Comparison of ENCODE assay signal across 7 cellular contexts in genomic region chr3:124834723-124835718, GRCh38.
DNase-seq lines count a peak whose midpoint lies in the region; ATAC-seq lines count a peak whose summit lies in the region.

No MANE protein-coding gene starts in this region.

- H3K4me3 ChIP-seq in duodenal mucosa (ENCODE audit: low read depth in 1 of 2, low read length in 2 of 2): peak overlapping the region; percentile 47 to 58
- peak overlapping the region; percentile 2 to 41 for H3K4me3 ChIP-seq in muscle layer of colon (ENCODE audit: low read depth in 1 of 2, low read length in 2 of 2)

- peak; percentile 89 for ATAC-seq in GM18870 (IDR thresholded peaks at IDR 0.05; ENCODE audit: unreplicated experiment)
- peak; percentile 91 for ATAC-seq in HG03045 (IDR thresholded peaks at IDR 0.05; ENCODE audit: unreplicated experiment)
- peak; percentile 96 for ATAC-seq in stimulated activated naive CD8-positive, alpha-beta T cell treated with anti-CD3 and anti-CD28 coated beads, Interleukin-15, amount 100 ng/mL, for 72 hours

- peak overlapping the region; percentile 10 to 48 for H3K9ac ChIP-seq in duodenal mucosa (ENCODE audit: low read depth in 1 of 2, low read length in 2 of 2)
- no peak overlapping the region for H3K9ac ChIP-seq in muscle layer of colon (ENCODE audit: low read length)

- peaks cover 20% of the 10 kb centered on the region for H3K4me1 Mint-ChIP-seq in stimulated activated naive CD8-positive, alpha-beta T cell treated with anti-CD3 and anti-CD28 coated beads, Interleukin-15, amount 100 ng/mL, for 72 hours

- peaks cover 28% of the 10 kb centered on the region for H3K27me3 Mint-ChIP-seq in stimulated activated naive CD8-positive, alpha-beta T cell treated with anti-CD3 and anti-CD28 coated beads, Interleukin-15, amount 100 ng/mL, for 72 hours

- H3K27me3 ChIP-seq in duodenal mucosa (ENCODE audit: control insufficient read depth in 1 of 2, insufficient read depth in 2 of 2, low read length in 2 of 2): no peaks in the 10 kb centered on the region
- H3K27me3 ChIP-seq in muscle layer of colon (ENCODE audit: control insufficient read depth in 1 of 2, insufficient read depth in 2 of 2, low read length in 2 of 2): no peaks in the 10 kb centered on the region

- H3K9me3 Mint-ChIP-seq in stimulated activated naive CD8-positive, alpha-beta T cell treated with anti-CD3 and anti-CD28 coated beads, Interleukin-15, amount 100 ng/mL, for 72 hours: no peaks in the 10 kb centered on the region

- H3K4me1 ChIP-seq in duodenal mucosa (ENCODE audit: control insufficient read depth in 1 of 2, insufficient read depth in 2 of 2, low read length in 2 of 2) (peaks cover 34 to 45% of the 10 kb centered on the region in 2 donors), muscle layer of colon (ENCODE audit: insufficient read depth, low read length) (peaks cover 52% of the 10 kb centered on the region)

- H3K4me3 Mint-ChIP-seq in stimulated activated naive CD8-positive, alpha-beta T cell treated with anti-CD3 and anti-CD28 coated beads, Interleukin-15, amount 100 ng/mL, for 72 hours: peak overlapping the region; percentile 59 to 78

- H3K27ac Mint-ChIP-seq in stimulated activated naive CD8-positive, alpha-beta T cell treated with anti-CD3 and anti-CD28 coated beads, Interleukin-15, amount 100 ng/mL, for 72 hours: peak overlapping the region; percentile 6 to 22

- H3K36me3 ChIP-seq in duodenal mucosa (ENCODE audit: control insufficient read depth in 1 of 2, insufficient read depth in 2 of 2, low read length in 2 of 2) (no peaks in the 10 kb centered on the region), muscle layer of colon (ENCODE audit: insufficient read depth, low read length) (peaks cover 21% of the 10 kb centered on the region)

- peak overlapping the region; percentile 62 for H3K27ac ChIP-seq in duodenal mucosa (ENCODE audit: low read depth, low read length)
- H3K27ac ChIP-seq in muscle layer of colon (ENCODE audit: low read depth, low read length): peak overlapping the region; percentile 43

- H3K9me3 ChIP-seq in duodenal mucosa (ENCODE audit: control insufficient read depth in 1 of 2, low read length in 2 of 2) (no peaks in the 10 kb centered on the region), muscle layer of colon (ENCODE audit: low read length) (no peaks in the 10 kb centered on the region)

- peak; percentile 92 for DNase-seq in NCI-H2107 (lab: John Stamatoyannopoulos, UW)
- DNase-seq in activated CD4-positive, alpha-beta T cell treated with anti-CD3 and anti-CD28 coated beads, Interleukin-2, amount 50 U/mL, for 24 hours (ENCODE audit: low read depth in 1 of 2, low spot score in 1 of 2): peak; percentile 6 to 32
- DNase-seq in stimulated activated naive CD8-positive, alpha-beta T cell treated with anti-CD3 and anti-CD28 coated beads, Interleukin-15, amount 100 ng/mL, for 72 hours: peak; percentile 47 to 58

Comparison
In these comparisons a context has a peak if more than half of its experiments do, and no peak if none do; other contexts are left out.
1. Peak in every context shown above with its lines: DNase-seq, ATAC-seq, H3K4me3 ChIP-seq and H3K27ac ChIP-seq.
2. DNase-seq: peak in every context shown above with its lines; median percentile 92 in NCI-H2107; 52 in stimulated activated naive CD8-positive, alpha-beta T cell treated with anti-CD3 and anti-CD28 coated beads, Interleukin-15, amount 100 ng/mL, for 72 hours; 19 in activated CD4-positive, alpha-beta T cell treated with anti-CD3 and anti-CD28 coated beads, Interleukin-2, amount 50 U/mL, for 24 hours.